ENCODE assay signal across 8 cellular contexts in genomic region chr11:116788534-116788933, GRCh38. TPM values are rescaled to one million over a fixed set of nuclear protein-coding genes. Genes with fewer than 3 reads are reported as not detected.
DNase-seq lines count a peak whose midpoint lies in the region; ATAC-seq and TF ChIP-seq lines count a peak whose summit lies in the region.

No MANE protein-coding gene starts in this region.

- H3K27ac ChIP-seq in OCI-LY3 (ENCODE audit: low read length) = no peak overlapping the region
- no peak overlapping the region for H3K27ac ChIP-seq in endodermal cell (ENCODE audit: low read depth, low read length)
- peak overlapping the region; percentile 79 for H3K27ac ChIP-seq in neutrophil

- peak overlapping the region; percentile 95 for H3K4me2 ChIP-seq in OCI-LY3 (ENCODE audit: low read length)

- peak overlapping the region; percentile 94 to 95 for H3K4me3 Mint-ChIP-seq in CD14-positive monocyte
- H3K4me3 Mint-ChIP-seq in endodermal cell = peak overlapping the region; percentile 95

- H3K4me1 Mint-ChIP-seq in CD14-positive monocyte (peaks cover 29% of the 10 kb centered on the region), endodermal cell (peaks cover 20% of the 10 kb centered on the region)

- H3K27ac Mint-ChIP-seq in CD14-positive monocyte = peak overlapping the region; percentile 92 to 98 (median 97)
- H3K27ac Mint-ChIP-seq in endodermal cell = peak overlapping the region; percentile 97

- H2AFZ ChIP-seq in OCI-LY3 (ENCODE audit: low read depth, low read length) = peak overlapping the region; percentile 79

- H3K36me3 Mint-ChIP-seq in CD14-positive monocyte (peaks cover 33 to 37% of the 10 kb centered on the region in 2 donors), endodermal cell (ENCODE audit: low read depth) (peaks cover 35% of the 10 kb centered on the region)

- H3K9me3 ChIP-seq in OCI-LY3 (ENCODE audit: insufficient read depth, low read length) = no peaks in the 10 kb centered on the region
- H3K9me3 ChIP-seq in endodermal cell (ENCODE audit: control insufficient read depth, low read length) = no peaks in the 10 kb centered on the region
- H3K9me3 ChIP-seq in neutrophil = no peaks in the 10 kb centered on the region

- TF ChIP-seq CTCF in CD14-positive monocyte (IDR thresholded peaks at IDR 0.05) (no peak), OCI-LY3 (IDR thresholded peaks at IDR 0.05; ENCODE audit: low read depth, low read length) (no peak), endodermal cell (conservative IDR thresholded peaks at IDR 0.05) (no peak), neutrophil (IDR thresholded peaks at IDR 0.05) (no peak)

- H3K36me3 ChIP-seq in OCI-LY3 (replicated peaks; ENCODE audit: low read depth, low read length) (peaks cover 22% of the 10 kb centered on the region), endodermal cell (ENCODE audit: control insufficient read depth, insufficient read depth, low read length) (peaks cover 32% of the 10 kb centered on the region), neutrophil (peaks cover 22% of the 10 kb centered on the region)

- no peaks in the 10 kb centered on the region for H4K20me1 ChIP-seq in OCI-LY3 (ENCODE audit: insufficient read depth, low read length)

- DNase-seq in CD14-positive monocyte (ENCODE audit: low spot score) (no peak), endodermal cell (no peak), hippocampal formation (lab: John Stamatoyannopoulos, UW) (no peak), NCI-H2081 (lab: John Stamatoyannopoulos, UW) (no peak), ACHN (no peak)

- in situ Hi-C loops in ACHN (cut with HindIII; ENCODE audit: low pct_ligation_motif_present, low pct_unique_long_range_greater_than_20kb, low sequenced_read_pairs) = no loop called here

- no peaks in the 10 kb centered on the region for H3K27me3 ChIP-seq in OCI-LY3 (ENCODE audit: low read depth, low read length)
- peaks cover 6% of the 10 kb centered on the region for H3K27me3 ChIP-seq in endodermal cell (ENCODE audit: control insufficient read depth, insufficient read depth, low read length, poor library complexity, severe bottlenecking)
- no peaks in the 10 kb centered on the region for H3K27me3 ChIP-seq in neutrophil

- 60 to 82% methylated on average over 1 to 4 of the region's 4 CpGs for WGBS in endodermal cell (ENCODE audit: insufficient coverage in 1 of 2, insufficient read length in 1 of 2), 2 experiments

- peak overlapping the region; percentile 84 for H3K4me3 ChIP-seq in OCI-LY3 (ENCODE audit: low read length)
- peak overlapping the region; percentile 93 for H3K4me3 ChIP-seq in endodermal cell (ENCODE audit: low read length)
- peak overlapping the region; percentile 84 to 96 for H3K4me3 ChIP-seq in neutrophil (ENCODE audit: low read depth in 1 of 2, low read length in 1 of 2)

- intact Hi-C loops in CD14-positive monocyte (cut with micrococcal nuclease) = loop anchor here (5.0 to 10.0 kb wide), 2 partner anchors 444 to 536 kb away; partner anchors contain the start of genes CEP164 (in 1 of the 2), PCSK7 (in 1 of the 2) and RNF214 (in 1 of the 2)

- peaks cover 13% of the 10 kb centered on the region for H3K79me2 ChIP-seq in OCI-LY3 (ENCODE audit: low read length)

- H3K4me1 ChIP-seq in OCI-LY3 (ENCODE audit: low read length) = peaks cover 14% of the 10 kb centered on the region
- peaks cover 5% of the 10 kb centered on the region for H3K4me1 ChIP-seq in endodermal cell (ENCODE audit: control insufficient read depth, insufficient read depth, low read length)
- H3K4me1 ChIP-seq in neutrophil (ENCODE audit: control insufficient read depth in 1 of 2, insufficient read depth in 1 of 2, low read depth in 1 of 2, low read length in 1 of 2) = peaks cover 23% of the 10 kb centered on the region in 2 experiments

- H3K27me3 Mint-ChIP-seq in CD14-positive monocyte (ENCODE audit: low read depth in 3 of 3) (peaks cover 6 to 14% (median 8%) of the 10 kb centered on the region in 3 donors), endodermal cell (ENCODE audit: insufficient read depth) (peaks cover 27% of the 10 kb centered on the region)

- no peak for ATAC-seq in GM21737 (IDR thresholded peaks at IDR 0.05; ENCODE audit: unreplicated experiment)

- peaks cover 0 to 2% (median 0%) of the 10 kb centered on the region in 7 donors for H3K9me3 Mint-ChIP-seq in CD14-positive monocyte
- H3K9me3 Mint-ChIP-seq in endodermal cell = no peaks in the 10 kb centered on the region

- H3K9ac ChIP-seq in OCI-LY3 (ENCODE audit: low read length) (peak overlapping the region; percentile 77), endodermal cell (ENCODE audit: extremely low read depth, low read length, poor library complexity, severe bottlenecking) (peak overlapping the region; percentile 66)

RNA-seq across cellular contexts. Expression of gene ZPR1, which starts 0.7 kb away (rescaled TPM):
- 10 to 100 TPM; 35.2 to 35.5 TPM for polyA plus RNA-seq in CD14-positive monocyte
- 10 to 100 TPM; 59.2 to 63.4 TPM for total RNA-seq in endodermal cell
- 59.6 TPM for polyA plus RNA-seq in endodermal cell (2013, experiment 1 of 2)
- polyA plus RNA-seq in endodermal cell (2013, experiment 2 of 2) = 49.6 TPM

RNA-seq across cellular contexts. Expression of gene APOA5, which starts 3.1 kb away (rescaled TPM):
- not detected for polyA plus RNA-seq in CD14-positive monocyte
- not detected for total RNA-seq in endodermal cell
- polyA plus RNA-seq in endodermal cell (2013, experiment 1 of 2) = not detected
- polyA plus RNA-seq in endodermal cell (2013, experiment 2 of 2) = not detected

RNA-seq across cellular contexts. Expression of gene BUD13, which starts 15.7 kb away (rescaled TPM):
- 1 to 10 TPM; 4.2 to 5.3 TPM for polyA plus RNA-seq in CD14-positive monocyte
- 10 to 100 TPM; 22.3 to 29.1 TPM for total RNA-seq in endodermal cell
- polyA plus RNA-seq in endodermal cell (2013, experiment 1 of 2) = 31.0 TPM
- 26.1 TPM for polyA plus RNA-seq in endodermal cell (2013, experiment 2 of 2)

RNA-seq across cellular contexts. Expression of gene APOA4, which starts 34.6 kb away (rescaled TPM):
- not detected for polyA plus RNA-seq in CD14-positive monocyte
- total RNA-seq in endodermal cell = under 1 TPM; 0.35 to 0.38 TPM
- polyA plus RNA-seq in endodermal cell (2013, experiment 1 of 2) = 0.64 TPM
- 0.62 TPM for polyA plus RNA-seq in endodermal cell (2013, experiment 2 of 2)

RNA-seq across cellular contexts. Expression of gene APOC3, which starts 41.2 kb away (rescaled TPM):
- not detected for polyA plus RNA-seq in CD14-positive monocyte
- total RNA-seq in endodermal cell = not detected
- not detected for polyA plus RNA-seq in endodermal cell (2013, experiment 1 of 2)
- not detected for polyA plus RNA-seq in endodermal cell (2013, experiment 2 of 2)
